Comparison of ENCODE assay signal across 14 cellular contexts in genomic region chr9:109168170-109168569, GRCh38. TPM values are rescaled to one million over a fixed set of nuclear protein-coding genes. Genes with fewer than 3 reads are reported as not detected.
"Had no signal": no experiment of that assay in that cellular context is flagged by ENCODE, and none has a peak within 500 bp of the region (broad histone marks: within the 10 kb centered on the region; RNA-seq: fewer than 3 reads in every experiment).

No MANE protein-coding gene starts in this region.

- H3K27ac Mint-ChIP-seq: activated naive CD8-positive, alpha-beta T cell; activated T-helper 1 cell treated with anti-CD3 and anti-CD28 coated beads, Interleukin-12 subunit alpha, Interleukin-12 subunit beta, Interleukin-2, Interleukin-4 antibody, amounts not matched to agents 30 ng/mL and 10 ng/mL and 1 ng/mL, durations not matched to agents 14 hours and 24 hours and 36 hours; effector memory CD8-positive, alpha-beta T cell had no signal

- H3K36me3 Mint-ChIP-seq: activated naive CD8-positive, alpha-beta T cell had no signal

- H3K9me3 Mint-ChIP-seq: effector memory CD8-positive, alpha-beta T cell had no signal

- DNase-seq: activated CD8-positive, alpha-beta memory T cell treated with anti-CD3 and anti-CD28 coated beads for 24 hours; amniotic stem cell; dermis blood vessel endothelial cell; effector memory CD8-positive, alpha-beta T cell; foreskin melanocyte; kidney; left lung; stimulated activated CD4-positive, alpha-beta T cell treated with anti-CD3 and anti-CD28 coated beads, Interleukin-2, amount 100 ng/mL, for 24 hours; stimulated activated naive CD4-positive, alpha-beta T cell treated with Interleukin-2 at 50 U/mL for 16 hours; T-helper 1 cell; T1000 had no signal

- H3K4me3 Mint-ChIP-seq: activated T-helper 1 cell treated with anti-CD3 and anti-CD28 coated beads, Interleukin-12 subunit alpha, Interleukin-12 subunit beta, Interleukin-2, Interleukin-4 antibody, amounts not matched to agents 30 ng/mL and 10 ng/mL and 1 ng/mL, durations not matched to agents 14 hours and 24 hours and 36 hours; effector memory CD8-positive, alpha-beta T cell had no signal

- H3K4me3 ChIP-seq: left lung had no signal

- ATAC-seq: activated CD4-positive, CD25-positive, alpha-beta regulatory T cell treated with anti-CD3 and anti-CD28 coated beads, Interleukin-2, amount 50 U/mL, for 24 hours; effector memory CD8-positive, alpha-beta T cell; left lung had no signal

RNA-seq across cellular contexts. Expression of gene FRRS1L, which starts 1.1 kb away (rescaled TPM):
- total RNA-seq: activated T-helper 1 cell treated with anti-CD3 and anti-CD28 coated beads, Interleukin-12 subunit alpha, Interleukin-12 subunit beta, Interleukin-2, Interleukin-4 antibody, amounts not matched to agents 30 ng/mL and 10 ng/mL and 1 ng/mL, durations not matched to agents 14 hours and 24 hours and 36 hours; kidney had no signal
